Comparison of ENCODE assay signal across 1 cellular context in genomic region chr15:49135342-49135857, GRCh38.
TF ChIP-seq lines count a peak whose summit lies in the region.

No MANE protein-coding gene starts in this region.

TF ChIP-seq in SK-N-SH treated with all-trans-retinoic acid at 6 μM for 48 hours, 23 proteins besides CTCF, POLR2A, EP300 and RAD21 (continued from another document):
- TF ChIP-seq TSHZ2 (CRISPR knock-in tag; IDR thresholded peaks at IDR 0.05) (no peak), CREB5 (CRISPR knock-in tag; IDR thresholded peaks at IDR 0.05; ENCODE audit: low read depth) (no peak), CSDC2 (CRISPR knock-in tag; IDR thresholded peaks at IDR 0.05) (no peak), ISL1 (CRISPR knock-in tag; IDR thresholded peaks at IDR 0.05) (no peak), ZFP30 (CRISPR knock-in tag; IDR thresholded peaks at IDR 0.05) (no peak), ZFP3 (CRISPR knock-in tag; IDR thresholded peaks at IDR 0.05) (no peak), RARB (CRISPR knock-in tag; IDR thresholded peaks at IDR 0.05) (no peak), ZNF8 (CRISPR knock-in tag; IDR thresholded peaks at IDR 0.05) (no peak)
- TF ChIP-seq, protein P1, sequence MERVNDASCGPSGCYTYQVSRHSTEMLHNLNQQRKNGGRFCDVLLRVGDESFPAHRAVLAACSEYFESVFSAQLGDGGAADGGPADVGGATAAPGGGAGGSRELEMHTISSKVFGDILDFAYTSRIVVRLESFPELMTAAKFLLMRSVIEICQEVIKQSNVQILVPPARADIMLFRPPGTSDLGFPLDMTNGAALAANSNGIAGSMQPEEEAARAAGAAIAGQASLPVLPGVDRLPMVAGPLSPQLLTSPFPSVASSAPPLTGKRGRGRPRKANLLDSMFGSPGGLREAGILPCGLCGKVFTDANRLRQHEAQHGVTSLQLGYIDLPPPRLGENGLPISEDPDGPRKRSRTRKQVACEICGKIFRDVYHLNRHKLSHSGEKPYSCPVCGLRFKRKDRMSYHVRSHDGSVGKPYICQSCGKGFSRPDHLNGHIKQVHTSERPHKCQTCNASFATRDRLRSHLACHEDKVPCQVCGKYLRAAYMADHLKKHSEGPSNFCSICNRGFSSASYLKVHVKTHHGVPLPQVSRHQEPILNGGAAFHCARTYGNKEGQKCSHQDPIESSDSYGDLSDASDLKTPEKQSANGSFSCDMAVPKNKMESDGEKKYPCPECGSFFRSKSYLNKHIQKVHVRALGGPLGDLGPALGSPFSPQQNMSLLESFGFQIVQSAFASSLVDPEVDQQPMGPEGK (CRISPR knock-in tag; IDR thresholded peaks at IDR 0.05; ENCODE audit: borderline replicate concordance), result no peak
